Comparison of ENCODE assay signal across 15 cellular contexts in genomic region chr15:54960266-54960665, GRCh38.
"Had no signal": no experiment of that assay in that cellular context is flagged by ENCODE, and none has a peak within 500 bp of the region (broad histone marks: within the 10 kb centered on the region; RNA-seq: fewer than 3 reads in every experiment).

No MANE protein-coding gene starts in this region.

- H3K79me2 ChIP-seq: parathyroid adenoma had no signal

- H3K4me1 ChIP-seq: left lung, neural progenitor cell, parathyroid adenoma, right atrium auricular region, stomach had no signal

- H3K36me3 ChIP-seq: cardiac muscle cell, left lung, neural progenitor cell, right atrium auricular region, sigmoid colon, stomach had no signal

- H2AFZ ChIP-seq: neural progenitor cell, parathyroid adenoma had no signal

- ATAC-seq: left lung; naive thymus-derived CD4-positive, alpha-beta T cell; stimulated activated effector memory CD8-positive, alpha-beta T cell treated with anti-CD3 and anti-CD28 coated beads, Interleukin-12 subunit alpha, Interleukin-12 subunit beta, amount 100 ng/mL, for 72 hours had no signal

- H3K9ac ChIP-seq: neural progenitor cell, parathyroid adenoma had no signal

- H3K4me3 ChIP-seq: cardiac muscle cell, left lung, neural progenitor cell, right atrium auricular region, sigmoid colon, stomach had no signal

- H3K27me3 ChIP-seq: cardiac muscle cell, left lung, neural progenitor cell, right atrium auricular region, sigmoid colon, stomach had no signal

- H3K4me2 ChIP-seq: neural progenitor cell had no signal

- H3K27ac ChIP-seq: cardiac muscle cell, left lung, neural progenitor cell, parathyroid adenoma, right atrium auricular region, sigmoid colon, stomach had no signal

- DNase-seq: kidney; left lung; mesenchymal stem cell; midbrain; naive thymus-derived CD4-positive, alpha-beta T cell; sigmoid colon; stimulated activated CD4-positive, alpha-beta T cell treated with anti-CD3 and anti-CD28 coated beads, Interleukin-2, amount 100 ng/mL, for 24 hours; stimulated activated CD4-positive, alpha-beta T cell treated with anti-CD3 and anti-CD28 coated beads, Interleukin-4, amount 100 ng/mL, for 24 hours; stimulated activated naive CD4-positive, alpha-beta T cell treated with Interleukin-2 at 50 U/mL for 16 hours; stomach had no signal
